In genomic region chr19:51993422-51993821, GRCh38 we compare ENCODE assay signal across 20 cellular contexts.
"Had no signal": no experiment of that assay in that cellular context is flagged by ENCODE, and none has a peak within 500 bp of the region (broad histone marks: within the 10 kb centered on the region; RNA-seq: fewer than 3 reads in every experiment).

No MANE protein-coding gene starts in this region.

- ATAC-seq: activated CD8-positive, alpha-beta T cell treated with anti-CD3 and anti-CD28 coated beads, Interleukin-2, amount 10 ng/mL, durations not matched to agents 7 days and 5 days; heart right ventricle; left lobe of liver; natural killer cell treated with Interleukin-12 subunit alpha and Interleukin-12 subunit beta and Interleukin-15 and Interleukin-18, amount 100 ng/mL, for 72 hours; stimulated activated naive CD8-positive, alpha-beta T cell treated with anti-CD3 and anti-CD28 coated beads, Interleukin-15, Interleukin-2, amounts not matched to agents 100 U/mL and 50 U/mL, for 24 hours had no signal

- H3K4me3 ChIP-seq: dorsolateral prefrontal cortex, heart right ventricle, lung, prostate gland, thyroid gland had no signal

- H3K4me3 Mint-ChIP-seq: activated CD8-positive, alpha-beta T cell treated with anti-CD3 and anti-CD28 coated beads, Interleukin-2, amount 10 ng/mL, durations not matched to agents 7 days and 5 days; activated naive CD8-positive, alpha-beta T cell; activated T-helper 1 cell treated with anti-CD3 and anti-CD28 coated beads, Interleukin-12 subunit alpha, Interleukin-12 subunit beta, Interleukin-2, Interleukin-4 antibody, amounts not matched to agents 30 ng/mL and 10 ng/mL and 1 ng/mL, durations not matched to agents 14 hours and 24 hours and 36 hours; central memory CD8-positive, alpha-beta T cell; natural killer cell treated with Interleukin-12 subunit alpha and Interleukin-12 subunit beta and Interleukin-15 and Interleukin-18, amount 100 ng/mL, for 72 hours had no signal

- H3K4me1 ChIP-seq: heart right ventricle, prostate gland, thyroid gland had no signal

- H3K27ac ChIP-seq: dorsolateral prefrontal cortex, heart right ventricle, prostate gland, thyroid gland had no signal

- H3K4me1 Mint-ChIP-seq: central memory CD8-positive, alpha-beta T cell had no signal

- H3K27me3 Mint-ChIP-seq: activated naive CD8-positive, alpha-beta T cell; central memory CD8-positive, alpha-beta T cell; natural killer cell treated with Interleukin-12 subunit alpha and Interleukin-12 subunit beta and Interleukin-15 and Interleukin-18, amount 100 ng/mL, for 72 hours had no signal

- H3K27me3 ChIP-seq: heart right ventricle, thyroid gland had no signal

- DNase-seq: activated CD4-positive, alpha-beta T cell treated with anti-CD3 and anti-CD28 coated beads for 1 hour; activated CD4-positive, alpha-beta T cell treated with anti-CD3 and anti-CD28 coated beads, Interleukin-2, amount 50 U/mL, for 1 hour; activated CD8-positive, alpha-beta T cell treated with anti-CD3 and anti-CD28 coated beads, Interleukin-2, amount 10 ng/mL, durations not matched to agents 7 days and 5 days; activated gamma-delta T cell; dorsolateral prefrontal cortex; heart right ventricle; stimulated activated CD4-positive, alpha-beta T cell treated with anti-CD3 and anti-CD28 coated beads, Interleukin-12 subunit alpha, Interleukin-12 subunit beta, amount 100 ng/mL, for 4 hours; stimulated activated CD4-positive, alpha-beta T cell treated with anti-CD3 and anti-CD28 coated beads, Interleukin-4, amount 100 ng/mL, for 4 hours; stimulated activated naive CD8-positive, alpha-beta T cell treated with anti-CD3 and anti-CD28 coated beads, Interleukin-15, Interleukin-2, amounts not matched to agents 100 U/mL and 50 U/mL, for 24 hours; substantia nigra; T-helper 1 cell; thyroid gland had no signal

- H3K27ac Mint-ChIP-seq: activated CD8-positive, alpha-beta T cell treated with anti-CD3 and anti-CD28 coated beads, Interleukin-2, amount 10 ng/mL, durations not matched to agents 7 days and 5 days; activated naive CD8-positive, alpha-beta T cell; activated T-helper 1 cell treated with anti-CD3 and anti-CD28 coated beads, Interleukin-12 subunit alpha, Interleukin-12 subunit beta, Interleukin-2, Interleukin-4 antibody, amounts not matched to agents 30 ng/mL and 10 ng/mL and 1 ng/mL, durations not matched to agents 14 hours and 24 hours and 36 hours; natural killer cell treated with Interleukin-12 subunit alpha and Interleukin-12 subunit beta and Interleukin-15 and Interleukin-18, amount 100 ng/mL, for 72 hours had no signal

- FAIRE-seq: colon had no signal
